11 cellular contexts compared by ENCODE assay signal in the genomic region with DNA sequence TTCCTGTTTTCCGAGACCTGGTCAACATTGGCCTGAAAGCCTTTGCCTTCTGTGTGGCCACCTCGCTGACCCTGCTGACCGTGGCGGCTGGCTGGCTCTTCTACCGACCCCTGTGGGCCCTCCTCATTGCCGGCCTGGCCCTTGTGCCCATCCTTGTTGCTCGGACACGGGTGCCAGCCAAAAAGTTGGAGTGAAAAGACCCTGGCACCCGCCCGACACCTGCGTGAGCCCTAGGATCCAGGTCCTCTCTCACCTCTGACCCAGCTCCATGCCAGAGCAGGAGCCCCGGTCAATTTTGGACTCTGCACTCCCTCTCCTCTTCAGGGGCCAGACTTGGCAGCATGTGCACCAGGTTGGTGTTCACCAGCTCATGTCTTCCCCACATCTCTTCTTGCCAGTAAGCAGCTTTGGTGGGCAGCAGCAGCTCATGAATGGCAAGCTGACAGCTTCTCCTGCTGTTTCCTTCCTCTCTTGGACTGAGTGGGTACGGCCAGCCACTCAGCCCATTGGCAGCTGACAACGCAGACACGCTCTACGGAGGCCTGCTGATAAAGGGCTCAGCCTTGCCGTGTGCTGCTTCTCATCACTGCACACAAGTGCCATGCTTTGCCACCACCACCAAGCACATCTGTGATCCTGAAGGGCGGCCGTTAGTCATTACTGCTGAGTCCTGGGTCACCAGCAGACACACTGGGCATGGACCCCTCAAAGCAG. TPM values are rescaled to one million over a fixed set of nuclear protein-coding genes. Genes with fewer than 3 reads are reported as not detected.
DNase-seq lines count a peak whose midpoint lies in the region; ATAC-seq and TF ChIP-seq lines count a peak whose summit lies in the region.
"Had no signal": no experiment of that assay in that cellular context is flagged by ENCODE, and none has a peak within 500 bp of the region (broad histone marks: within the 10 kb centered on the region; RNA-seq: fewer than 3 reads in every experiment).

No MANE protein-coding gene starts in this region.

- ATAC-seq in WTC11 (no peak), gastroesophageal sphincter (no peak), HG03378 (IDR thresholded peaks at IDR 0.05; ENCODE audit: unreplicated experiment) (no peak)

- TF ChIP-seq CTCF in WTC11 (IDR thresholded peaks at IDR 0.05) (no peak), gastroesophageal sphincter (IDR thresholded peaks at IDR 0.05) (no peak), osteocyte (IDR thresholded peaks at IDR 0.05) (no peak), brain microvascular endothelial cell (IDR thresholded peaks at IDR 0.05; ENCODE audit: low read depth, low read length, missing control alignments) (no peak)

- peaks cover 49 to 81% (median 59%) of the 10 kb centered on the region in 4 donors for H3K4me1 Mint-ChIP-seq in CD4-positive, alpha-beta memory T cell
- H3K4me1 Mint-ChIP-seq in WTC11 (peaks cover 14% of the 10 kb centered on the region; the same call in 1 of the 2 replicates), osteocyte (ENCODE audit: unreplicated experiment) (peaks cover 42% of the 10 kb centered on the region)

- no peaks in the 10 kb centered on the region for H3K27me3 Mint-ChIP-seq in CD4-positive, alpha-beta memory T cell
- H3K27me3 Mint-ChIP-seq in WTC11 (ENCODE audit: low read depth) (no peaks in the 10 kb centered on the region), osteocyte (ENCODE audit: unreplicated experiment) (no peaks in the 10 kb centered on the region)

- peaks cover 67% of the 10 kb centered on the region for H3K4me1 ChIP-seq in CD4-positive, alpha-beta memory T cell (ENCODE audit: insufficient read depth, low read length)
- peaks cover 9 to 72% (median 33%) of the 10 kb centered on the region in 3 donors for H3K4me1 ChIP-seq in gastroesophageal sphincter

- TF ChIP-seq EP300 in gastroesophageal sphincter (IDR thresholded peaks at IDR 0.05) = no peak

- no peaks in the 10 kb centered on the region for H3K9me3 ChIP-seq in CD4-positive, alpha-beta memory T cell (ENCODE audit: control insufficient read depth in 1 of 2, low read length in 2 of 2)
- no peaks in the 10 kb centered on the region for H3K9me3 ChIP-seq in gastroesophageal sphincter

- DNase-seq in CD4-positive, alpha-beta memory T cell = peak in 1 of 5 donors; percentile 53
- DNase-seq in WTC11 (ENCODE audit: low spot score) (peak; percentile 0), osteocyte (ENCODE audit: extremely low spot score, unreplicated experiment) (no peak), brain microvascular endothelial cell (no peak), NOMO-1 treated with dmso at 0.1 percent for 144 hours (lab: John Stamatoyannopoulos, UW; ENCODE audit: unreplicated experiment) (no peak)
- no peak for DNase-seq in activated CD4-positive, CD25-positive, alpha-beta regulatory T cell (lab: John Stamatoyannopoulos, UW)
- DNase-seq: DMS53, NCI-H82 had no signal

- H3K36me3 ChIP-seq in CD4-positive, alpha-beta memory T cell (ENCODE audit: insufficient read depth, low read length) = peaks cover 19% of the 10 kb centered on the region
- H3K36me3 ChIP-seq in gastroesophageal sphincter (peaks cover 0 to 72% of the 10 kb centered on the region in 2 donors), brain microvascular endothelial cell (replicated peaks) (peaks cover 20% of the 10 kb centered on the region)

- POLR2A ChIA-PET in CD4-positive, alpha-beta memory T cell (lab: Charles Lee; ENCODE audit: partially characterized antibody) = interaction anchor here (1.1 to 18.6 kb wide), 6 partner anchors 11 to 261 kb away, joined by 4 to 342 read pairs (median 6); a partner anchor contains a TSS
- POLR2A ChIA-PET in WTC11 (lab: Charles Lee) = no interaction called here

- in situ Hi-C loops in brain microvascular endothelial cell (cut with HindIII; ENCODE audit: low pct_ligation_motif_present, low sequenced_read_pairs) = no loop called here

- peaks cover 24 to 61% of the 10 kb centered on the region in 2 donors for H3K36me3 Mint-ChIP-seq in CD4-positive, alpha-beta memory T cell
- H3K36me3 Mint-ChIP-seq in WTC11 (peaks cover 16% of the 10 kb centered on the region), osteocyte (ENCODE audit: unreplicated experiment) (peaks cover 15% of the 10 kb centered on the region)

- TF ChIP-seq POLR2A in gastroesophageal sphincter (IDR thresholded peaks at IDR 0.05) = no peak

- WGBS in gastroesophageal sphincter (ENCODE audit: low coverage in 1 of 2), 2 donors = 89% methylated on average over 7 of the region's 19 CpGs; no CpG with 5 or more reads in 1 of the 2 donors

- peak overlapping the region; percentile 95 to 100 (median 100) for H3K27ac Mint-ChIP-seq in CD4-positive, alpha-beta memory T cell
- H3K27ac Mint-ChIP-seq in WTC11 (no peak overlapping the region), osteocyte (ENCODE audit: unreplicated experiment) (peak overlapping the region; percentile 100)

- H3K4me3 ChIP-seq in CD4-positive, alpha-beta memory T cell (ENCODE audit: low read length in 2 of 2) = peak overlapping the region in 1 of 2 donors; percentile 40
- H3K4me3 ChIP-seq in gastroesophageal sphincter (no peak overlapping the region), brain microvascular endothelial cell (ENCODE audit: low read depth, low read length) (no peak overlapping the region)

- intact Hi-C loops in CD4-positive, alpha-beta memory T cell (cut with micrococcal nuclease) = loop anchor here (5.0 kb wide), 1 partner anchor 244 kb away; no protein-coding TSS in a partner anchor

- no peaks in the 10 kb centered on the region for H3K27me3 ChIP-seq in CD4-positive, alpha-beta memory T cell (ENCODE audit: insufficient read depth, low read length)
- H3K27me3 ChIP-seq in gastroesophageal sphincter (no peaks in the 10 kb centered on the region), brain microvascular endothelial cell (replicated peaks) (no peaks in the 10 kb centered on the region)

- peak overlapping the region; percentile 95 for H3K27ac ChIP-seq in CD4-positive, alpha-beta memory T cell (ENCODE audit: low read depth, low read length)
- H3K27ac ChIP-seq in gastroesophageal sphincter (peak overlapping the region in 3 of 4 donors; percentile 86 to 93 (median 88)), brain microvascular endothelial cell (no peak overlapping the region)
- H3K27ac ChIP-seq: KMS-11 had no signal

- no peaks in the 10 kb centered on the region for H3K9me3 Mint-ChIP-seq in CD4-positive, alpha-beta memory T cell
- H3K9me3 Mint-ChIP-seq in WTC11 (no peaks in the 10 kb centered on the region), osteocyte (ENCODE audit: unreplicated experiment) (no peaks in the 10 kb centered on the region)

- peak overlapping the region; percentile 58 to 84 (median 76) for H3K4me3 Mint-ChIP-seq in CD4-positive, alpha-beta memory T cell
- H3K4me3 Mint-ChIP-seq in WTC11 (no peak overlapping the region), osteocyte (ENCODE audit: unreplicated experiment) (no peak overlapping the region)

- CTCF ChIA-PET in CD4-positive, alpha-beta memory T cell (lab: Charles Lee; ENCODE audit: partially characterized antibody) = interaction anchor here (1.1 to 5.8 kb wide), 5 partner anchors 17 to 62 kb away, joined by 4 to 41 read pairs (median 10); a partner anchor contains a TSS
- CTCF ChIA-PET in WTC11 (lab: Charles Lee) = interaction anchor here (4.9 kb wide), 1 partner anchor 245 kb away, joined by 18 read pairs; no protein-coding TSS in a partner anchor

TF ChIP-seq in WTC11, 78 proteins besides CTCF, POLR2A, EP300 and RAD21 (continues in another document):
- TF ChIP-seq MXD4 (CRISPR knock-in tag; IDR thresholded peaks at IDR 0.05; ENCODE audit: borderline replicate concordance) (no peak), EMX1 (CRISPR knock-in tag; IDR thresholded peaks at IDR 0.05) (no peak)
- TF ChIP-seq, protein P1, sequence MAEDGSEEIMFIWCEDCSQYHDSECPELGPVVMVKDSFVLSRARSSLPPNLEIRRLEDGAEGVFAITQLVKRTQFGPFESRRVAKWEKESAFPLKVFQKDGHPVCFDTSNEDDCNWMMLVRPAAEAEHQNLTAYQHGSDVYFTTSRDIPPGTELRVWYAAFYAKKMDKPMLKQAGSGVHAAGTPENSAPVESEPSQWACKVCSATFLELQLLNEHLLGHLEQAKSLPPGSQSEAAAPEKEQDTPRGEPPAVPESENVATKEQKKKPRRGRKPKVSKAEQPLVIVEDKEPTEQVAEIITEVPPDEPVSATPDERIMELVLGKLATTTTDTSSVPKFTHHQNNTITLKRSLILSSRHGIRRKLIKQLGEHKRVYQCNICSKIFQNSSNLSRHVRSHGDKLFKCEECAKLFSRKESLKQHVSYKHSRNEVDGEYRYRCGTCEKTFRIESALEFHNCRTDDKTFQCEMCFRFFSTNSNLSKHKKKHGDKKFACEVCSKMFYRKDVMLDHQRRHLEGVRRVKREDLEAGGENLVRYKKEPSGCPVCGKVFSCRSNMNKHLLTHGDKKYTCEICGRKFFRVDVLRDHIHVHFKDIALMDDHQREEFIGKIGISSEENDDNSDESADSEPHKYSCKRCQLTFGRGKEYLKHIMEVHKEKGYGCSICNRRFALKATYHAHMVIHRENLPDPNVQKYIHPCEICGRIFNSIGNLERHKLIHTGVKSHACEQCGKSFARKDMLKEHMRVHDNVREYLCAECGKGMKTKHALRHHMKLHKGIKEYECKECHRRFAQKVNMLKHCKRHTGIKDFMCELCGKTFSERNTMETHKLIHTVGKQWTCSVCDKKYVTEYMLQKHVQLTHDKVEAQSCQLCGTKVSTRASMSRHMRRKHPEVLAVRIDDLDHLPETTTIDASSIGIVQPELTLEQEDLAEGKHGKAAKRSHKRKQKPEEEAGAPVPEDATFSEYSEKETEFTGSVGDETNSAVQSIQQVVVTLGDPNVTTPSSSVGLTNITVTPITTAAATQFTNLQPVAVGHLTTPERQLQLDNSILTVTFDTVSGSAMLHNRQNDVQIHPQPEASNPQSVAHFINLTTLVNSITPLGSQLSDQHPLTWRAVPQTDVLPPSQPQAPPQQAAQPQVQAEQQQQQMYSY (CRISPR knock-in tag; IDR thresholded peaks at IDR 0.05) = no peak

RNA-seq across cellular contexts. Expression of a gene that starts 16.9 kb away (rescaled TPM):
- 10 to 100 TPM; 69.3 to 69.7 TPM for total RNA-seq in CD4-positive, alpha-beta memory T cell
- 100 to 1,000 TPM in 1 of 2 donors, 10 to 100 TPM in 1; 83.8 to 143 TPM for polyA plus RNA-seq in CD4-positive, alpha-beta memory T cell
- total RNA-seq in WTC11 (2021) (23.9 to 27.7 TPM (median 24.1 TPM) in 3 replicates), gastroesophageal sphincter (100 to 1,000 TPM; 115 to 227 (median 183) TPM), osteocyte (73.3 and 76.5 TPM in 2 replicates)

RNA-seq across cellular contexts. Expression of a gene that starts 17.1 kb away (rescaled TPM):
- 1 to 10 TPM; 7.5 to 9.3 TPM for total RNA-seq in CD4-positive, alpha-beta memory T cell
- polyA plus RNA-seq in CD4-positive, alpha-beta memory T cell = 10 to 100 TPM; 17.4 to 17.5 TPM
- total RNA-seq in WTC11 (2021) = 20.9 to 27.5 TPM (median 21.4 TPM) in 3 replicates
- 10 to 100 TPM; 14.5 to 32.9 (median 25.7) TPM for total RNA-seq in gastroesophageal sphincter
- 7.2 and 7.9 TPM in 2 replicates for total RNA-seq in osteocyte

RNA-seq across cellular contexts. Expression of a gene that starts 36.6 kb away (rescaled TPM):
- total RNA-seq in CD4-positive, alpha-beta memory T cell = 100 to 1,000 TPM; 104 to 108 TPM
- polyA plus RNA-seq in CD4-positive, alpha-beta memory T cell = 10 to 100 TPM; 32.9 to 57.5 TPM
- total RNA-seq in WTC11 (2021) (31.7 to 34.9 TPM (median 32.6 TPM) in 3 replicates), gastroesophageal sphincter (10 to 100 TPM; 27.6 to 73.0 (median 34.4) TPM), osteocyte (39.4 and 41.5 TPM in 2 replicates)

RNA-seq across cellular contexts. Expression of a gene that starts 36.9 kb away (rescaled TPM):
- 1 to 10 TPM; 7.2 to 8.2 TPM for total RNA-seq in CD4-positive, alpha-beta memory T cell
- 10 to 100 TPM; 22.1 to 30.7 TPM for polyA plus RNA-seq in CD4-positive, alpha-beta memory T cell
- 17.7 to 21.4 TPM (median 17.8 TPM) in 3 replicates for total RNA-seq in WTC11 (2021)
- total RNA-seq in gastroesophageal sphincter = 10 to 100 TPM in 3 of 4 donors, 1 to 10 TPM in 1; 7.9 to 15.6 (median 12.7) TPM
- total RNA-seq in osteocyte = 9.9 and 10.0 TPM in 2 replicates

Comparison
In these comparisons a context has a peak if more than half of its experiments do, and no peak if none do; other contexts are left out.
1. H3K4me3 Mint-ChIP-seq: peak in CD4-positive, alpha-beta memory T cell (8 of 8); none in WTC11 (single experiment) and osteocyte (single experiment).